Comparison of ENCODE assay signal across 8 cellular contexts in genomic region chr7:99499713-99500636, GRCh38. TPM values are rescaled to one million over a fixed set of nuclear protein-coding genes. Genes with fewer than 3 reads are reported as not detected.
DNase-seq lines count a peak whose midpoint lies in the region; ATAC-seq, FAIRE-seq and TF ChIP-seq lines count a peak whose summit lies in the region.

Gene ZNF394, minus strand, starts transcription at chr7:99500281. Its CDS starts 188 bp downstream, at chr7:99500093.

- no peaks in the 10 kb centered on the region for H3K27me3 ChIP-seq in uterus

- H3K4me3 ChIP-seq in astrocyte of the cerebellum (ENCODE audit: low read depth, low read length) (peak within 1 kb of the TSS; percentile 72), uterus (peak within 1 kb of the TSS; percentile 81 to 84)

- H3K36me3 ChIP-seq in uterus: no peaks in the 10 kb centered on the region

- ATAC-seq in HG02885 (IDR thresholded peaks at IDR 0.05; ENCODE audit: poor library complexity, unreplicated experiment): peak; percentile 43

- H3K9me3 ChIP-seq in uterus: peaks cover 0 to under 1% of the 10 kb centered on the region in 2 donors

- TF ChIP-seq CTCF in astrocyte of the cerebellum (IDR thresholded peaks at IDR 0.05; ENCODE audit: low read depth, low read length, missing control alignments) (peak; percentile 18), uterus (IDR thresholded peaks at IDR 0.05) (no peak)

- FAIRE-seq in GM12892 (lab: Jason Lieb, UNC): peak; percentile 81

- intact Hi-C loops in uterus (cut with DNase I; ENCODE audit: low total_unique reads): loop anchor here (5.0 kb wide), 1 partner anchor 52 kb away; the partner anchor contains the start of gene FAM200A

- peak within 1 kb of the TSS; percentile 88 to 92 for H3K27ac ChIP-seq in uterus

- TF ChIP-seq POLR2A in GM12892 (IDR thresholded peaks at IDR 0.05; ENCODE audit: low read depth, low read length): peak; percentile 95
- TF ChIP-seq POLR2A in uterus (IDR thresholded peaks at IDR 0.05): peak; percentile 29 to 44

- in situ Hi-C loops in astrocyte of the cerebellum (cut with HindIII; ENCODE audit: low sequenced_read_pairs): no loop called here

- H3K4me1 ChIP-seq in uterus: peaks cover 0 to 4% of the 10 kb centered on the region in 2 donors

- DNase-seq in GM12892 (ENCODE audit: insufficient read length): peak; percentile 84
- peak; percentile 93 to 95 for DNase-seq in NCI-H1930 (lab: John Stamatoyannopoulos, UW)
- peak; percentile 83 for DNase-seq in T-helper 9 cell
- DNase-seq in astrocyte of the cerebellum (ENCODE audit: low read depth): peak; percentile 81
- peak; percentile 93 for DNase-seq in hepatic stellate cell (ENCODE audit: low spot score)
- peak; percentile 94 for DNase-seq in putamen (ENCODE audit: low spot score)
- DNase-seq in uterus: peak; percentile 89 to 90

RNA-seq across cellular contexts. Expression of gene ZNF394, which starts in this region (rescaled TPM):
- polyA plus RNA-seq in GM12892 (2012; ENCODE audit: missing spikeins): 21.0 TPM
- 10 to 100 TPM; 22.8 to 55.0 (median 43.3) TPM for total RNA-seq in uterus

Comparison
In these comparisons a context has a peak if more than half of its experiments do, and no peak if none do; other contexts are left out.
1. Peak in every context shown above with its lines: DNase-seq, ATAC-seq, H3K4me3 ChIP-seq and H3K27ac ChIP-seq.